Comparison of ENCODE assay signal across 31 cellular contexts in genomic region chr18:980586-980985, GRCh38.
"Had no signal": no experiment of that assay in that cellular context is flagged by ENCODE, and none has a peak within 500 bp of the region (broad histone marks: within the 10 kb centered on the region; RNA-seq: fewer than 3 reads in every experiment).

No MANE protein-coding gene starts in this region.

- H2AFZ ChIP-seq: hepatocyte had no signal

- H3K4me2 ChIP-seq: hepatocyte had no signal

- H3K4me3 ChIP-seq: ascending aorta, coronary artery, dorsolateral prefrontal cortex, gastroesophageal sphincter, heart right ventricle, hepatocyte had no signal

- DNase-seq: activated B cell treated with CpG ODN at 0.5 μM for 24 hours; activated CD4-positive, alpha-beta memory T cell treated with anti-CD3 and anti-CD28 coated beads, Interleukin-2, amount 10 ng/mL, durations not matched to agents 7 days and 5 days; activated CD4-positive, alpha-beta T cell treated with anti-CD3 and anti-CD28 coated beads for 48 hours; activated CD4-positive, alpha-beta T cell treated with anti-CD3 and anti-CD28 coated beads, Interleukin-2, amount 50 U/mL, for 1 hour; activated CD8-positive, alpha-beta memory T cell treated with anti-CD3 and anti-CD28 coated beads, Interleukin-2, amount 50 U/mL, for 48 hours; activated effector memory CD4-positive, alpha-beta T cell treated with Interleukin-2 at 50 U/mL for 16 hours; activated gamma-delta T cell treated with Interleukin-2 at 50 U/mL for 16 hours; activated naive CD4-positive, alpha-beta T cell treated with anti-CD3 and anti-CD28 coated beads, Interleukin-2, amount 50 U/mL, for 16 hours; activated naive CD4-positive, alpha-beta T cell treated with Interleukin-2 at 50 U/mL for 16 hours; activated T-cell treated with anti-CD3 and anti-CD28 coated beads for 4 hours; activated T-cell treated with anti-CD3 and anti-CD28 coated beads, Interleukin-2, amount 50 U/mL, for 24 hours; activated T-cell treated with anti-CD3 and anti-CD28 coated beads, Interleukin-2, amount 50 U/mL, for 72 hours; brain microvascular endothelial cell; dorsolateral prefrontal cortex; effector memory CD4-positive, alpha-beta T cell; endodermal cell; foreskin melanocyte; heart right ventricle; T-helper 1 cell; T-helper 17 cell; T1000; WERI-Rb-1 had no signal

- FAIRE-seq: bronchial epithelial cell had no signal

- H3K27me3 ChIP-seq: ascending aorta, brain microvascular endothelial cell, dorsolateral prefrontal cortex, gastroesophageal sphincter, heart right ventricle, hepatocyte had no signal

- H3K4me1 ChIP-seq: gastroesophageal sphincter had no signal

- H3K36me3 Mint-ChIP-seq: activated naive CD8-positive, alpha-beta T cell had no signal

- H3K9me3 ChIP-seq: ascending aorta had no signal

- H3K36me3 ChIP-seq: ascending aorta, brain microvascular endothelial cell, gastroesophageal sphincter, heart right ventricle, WERI-Rb-1 had no signal

- H3K4me1 Mint-ChIP-seq: activated B cell treated with CpG ODN at 0.5 μM for 24 hours; activated CD4-positive, alpha-beta memory T cell treated with anti-CD3 and anti-CD28 coated beads, Interleukin-2, amount 10 ng/mL, durations not matched to agents 7 days and 5 days; central memory CD8-positive, alpha-beta T cell; T-helper 17 cell had no signal

- H3K79me2 ChIP-seq: hepatocyte had no signal

- H3K27ac ChIP-seq: ascending aorta, brain microvascular endothelial cell, coronary artery, dorsolateral prefrontal cortex, gastroesophageal sphincter, heart right ventricle, hepatocyte, WERI-Rb-1 had no signal

- H3K27ac Mint-ChIP-seq: activated B cell treated with CpG ODN at 0.5 μM for 24 hours; activated CD4-positive, alpha-beta memory T cell treated with anti-CD3 and anti-CD28 coated beads, Interleukin-2, amount 10 ng/mL, durations not matched to agents 7 days and 5 days; activated naive CD8-positive, alpha-beta T cell; activated T-cell treated with anti-CD3 and anti-CD28 coated beads, Interleukin-2, amount 50 U/mL, for 24 hours; activated T-cell treated with anti-CD3 and anti-CD28 coated beads, Interleukin-2, amount 50 U/mL, for 72 hours; dendritic cell treated with granulocyte-macrophage colony-stimulating factor and Interleukin-4, amounts not matched to agents 40 ng/mL and 50 ng/mL, for 4 days; endodermal cell; T-helper 17 cell; T-helper 2 cell treated with Interferon-gamma antibody and Interleukin-4, amounts not matched to agents 5 μg/mL and 100 μg/mL, for 36 hours had no signal

- H3K4me3 Mint-ChIP-seq: activated B cell treated with CpG ODN at 0.5 μM for 24 hours; activated CD4-positive, alpha-beta memory T cell treated with anti-CD3 and anti-CD28 coated beads, Interleukin-2, amount 10 ng/mL, durations not matched to agents 7 days and 5 days; activated naive CD8-positive, alpha-beta T cell; activated T-cell treated with anti-CD3 and anti-CD28 coated beads, Interleukin-2, amount 50 U/mL, for 24 hours; activated T-cell treated with anti-CD3 and anti-CD28 coated beads, Interleukin-2, amount 50 U/mL, for 72 hours; central memory CD8-positive, alpha-beta T cell; dendritic cell treated with granulocyte-macrophage colony-stimulating factor and Interleukin-4, amounts not matched to agents 40 ng/mL and 50 ng/mL, for 4 days; endodermal cell; T-helper 17 cell; T-helper 2 cell treated with Interferon-gamma antibody and Interleukin-4, amounts not matched to agents 5 μg/mL and 100 μg/mL, for 36 hours had no signal

- H3K27me3 Mint-ChIP-seq: activated B cell treated with CpG ODN at 0.5 μM for 24 hours; activated CD4-positive, alpha-beta memory T cell treated with anti-CD3 and anti-CD28 coated beads, Interleukin-2, amount 10 ng/mL, durations not matched to agents 7 days and 5 days; dendritic cell treated with granulocyte-macrophage colony-stimulating factor and Interleukin-4, amounts not matched to agents 40 ng/mL and 50 ng/mL, for 4 days; T-helper 17 cell had no signal
